ENCODE assay signal across 24 cellular contexts in the genomic region with DNA sequence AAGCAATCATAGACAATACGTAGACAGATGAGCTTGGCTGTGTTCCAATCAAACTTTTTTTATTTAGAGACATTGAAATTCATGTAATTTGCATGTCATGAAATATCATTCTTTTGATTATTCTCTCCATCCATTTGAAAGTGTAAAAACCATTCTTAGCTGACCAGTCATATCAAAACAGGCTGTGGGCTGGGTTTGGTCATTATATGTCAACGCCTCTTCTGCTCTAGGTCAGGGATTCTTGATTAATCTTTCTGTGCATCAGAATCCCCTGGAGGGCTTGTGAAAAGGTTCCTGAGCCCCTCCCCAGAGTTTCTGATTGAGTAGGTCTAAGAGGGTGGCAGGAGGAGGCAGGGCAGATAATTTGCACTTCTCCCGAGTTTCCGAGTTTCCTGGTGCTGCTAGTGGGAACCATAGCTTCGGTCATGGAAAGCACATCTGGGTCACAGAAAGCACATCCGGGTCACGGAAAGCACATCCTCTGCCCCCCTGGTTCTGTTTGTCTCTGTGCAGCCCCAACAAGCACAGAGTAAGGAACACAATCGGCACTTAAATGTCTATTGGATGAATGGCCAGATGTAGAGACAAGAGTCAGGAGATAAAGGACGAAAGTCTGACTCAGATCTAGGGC.
"Had no signal": no experiment of that assay in that cellular context is flagged by ENCODE, and none has a peak within 500 bp of the region (broad histone marks: within the 10 kb centered on the region; RNA-seq: fewer than 3 reads in every experiment).

No MANE protein-coding gene starts in this region.

- H3K36me3 ChIP-seq: adrenal gland, ascending aorta, gastrocnemius medialis, right atrium auricular region, thoracic aorta, uterus had no signal

- DNase-seq: activated CD4-positive, alpha-beta T cell treated with anti-CD3 and anti-CD28 coated beads for 36 hours; activated CD4-positive, CD25-positive, alpha-beta regulatory T cell; activated CD8-positive, alpha-beta memory T cell treated with anti-CD3 and anti-CD28 coated beads for 24 hours; activated effector memory CD4-positive, alpha-beta T cell treated with Interleukin-2 at 50 U/mL for 16 hours; activated naive CD4-positive, alpha-beta T cell treated with Interleukin-2 at 50 U/mL for 16 hours; adrenal gland; caudate nucleus; cortex of kidney; effector memory CD8-positive, alpha-beta T cell; erythroblast; gastrocnemius medialis; glutamatergic neuron; left cardiac atrium; mammary epithelial cell; occipital lobe; uterus had no signal

- H3K36me3 Mint-ChIP-seq: activated naive CD8-positive, alpha-beta T cell; type B pancreatic cell had no signal

- H3K27me3 ChIP-seq: adrenal gland, ascending aorta, gastrocnemius medialis, hepatocyte, uterus had no signal

- H3K27ac ChIP-seq: adrenal gland, ascending aorta, gastrocnemius medialis, hepatocyte, right atrium auricular region, thoracic aorta, uterus had no signal

- H3K9me3 ChIP-seq: adrenal gland, ascending aorta, gastrocnemius medialis, right atrium auricular region, thoracic aorta, uterus had no signal

- H3K27ac Mint-ChIP-seq: activated CD4-positive, alpha-beta T cell treated with anti-CD3 and anti-CD28 coated beads for 36 hours; activated naive CD8-positive, alpha-beta T cell; effector memory CD8-positive, alpha-beta T cell; stimulated activated naive CD8-positive, alpha-beta T cell treated with anti-CD3 and anti-CD28 coated beads, Interleukin-15, Interleukin-2, amounts not matched to agents 100 ng/mL and 50 ng/mL, for 24 hours; type B pancreatic cell had no signal

- H3K4me1 ChIP-seq: ascending aorta, right atrium auricular region, uterus had no signal

- H3K9me3 Mint-ChIP-seq: effector memory CD8-positive, alpha-beta T cell; stimulated activated naive CD8-positive, alpha-beta T cell treated with anti-CD3 and anti-CD28 coated beads, Interleukin-15, Interleukin-2, amounts not matched to agents 100 ng/mL and 50 ng/mL, for 24 hours; type B pancreatic cell had no signal

- H3K4me3 ChIP-seq: adrenal gland, ascending aorta, gastrocnemius medialis, hepatocyte, right atrium auricular region, thoracic aorta, uterus had no signal

- ATAC-seq: activated CD4-positive, alpha-beta T cell treated with anti-CD3 and anti-CD28 coated beads for 36 hours; effector memory CD8-positive, alpha-beta T cell; gastrocnemius medialis; left cardiac atrium had no signal

- H3K4me3 Mint-ChIP-seq: activated CD4-positive, alpha-beta T cell treated with anti-CD3 and anti-CD28 coated beads for 36 hours; activated naive CD8-positive, alpha-beta T cell; brain; effector memory CD8-positive, alpha-beta T cell; stimulated activated naive CD8-positive, alpha-beta T cell treated with anti-CD3 and anti-CD28 coated beads, Interleukin-15, Interleukin-2, amounts not matched to agents 100 ng/mL and 50 ng/mL, for 24 hours; type B pancreatic cell had no signal
